In genomic region chr20:36097331-36097730, GRCh38 we compare ENCODE assay signal across 11 cellular contexts. TPM values are rescaled to one million over a fixed set of nuclear protein-coding genes. Genes with fewer than 3 reads are reported as not detected.
DNase-seq lines count a peak whose midpoint lies in the region; ATAC-seq, FAIRE-seq and TF ChIP-seq lines count a peak whose summit lies in the region.
"Had no signal": no experiment of that assay in that cellular context is flagged by ENCODE, and none has a peak within 500 bp of the region (broad histone marks: within the 10 kb centered on the region; RNA-seq: fewer than 3 reads in every experiment).

No MANE protein-coding gene starts in this region.

- H3K27me3 ChIP-seq in left ventricle myocardium inferior (ENCODE audit: low read depth) (peaks cover 10% of the 10 kb centered on the region), right atrium auricular region (no peaks in the 10 kb centered on the region), mesendoderm (ENCODE audit: insufficient read depth, low read length, poor library complexity) (no peaks in the 10 kb centered on the region)

- no peak for TF ChIP-seq CTCF in left ventricle myocardium inferior (IDR thresholded peaks at IDR 0.05; ENCODE audit: borderline replicate concordance)
- TF ChIP-seq CTCF in right atrium auricular region (IDR thresholded peaks at IDR 0.05), result no peak

- no peak for TF ChIP-seq POLR2A in H54 (IDR thresholded peaks at IDR 0.05; ENCODE audit: low read depth, low read length)

- no peak overlapping the region for H2BK5ac ChIP-seq in mesendoderm (ENCODE audit: low read length)

- no peak overlapping the region for H3K18ac ChIP-seq in mesendoderm (ENCODE audit: low read length)

- no peaks in the 10 kb centered on the region for H3K79me2 ChIP-seq in mesendoderm (ENCODE audit: control insufficient read depth, insufficient read depth, low read length)

- DNase-seq in left ventricle myocardium inferior (no peak), right atrium auricular region (ENCODE audit: low spot score) (no peak), caudate nucleus (lab: John Stamatoyannopoulos, UW) (no peak), mesendoderm (peak; percentile 29), H54 (ENCODE audit: insufficient read length, low spot score) (no peak)
- DNase-seq in activated naive CD4-positive, alpha-beta T cell treated with anti-CD3 and anti-CD28 coated beads, Interleukin-2, amount 50 U/mL, for 16 hours, result no peak
- DNase-seq: effector CD8-positive, alpha-beta T cell; NCI-H2107 had no signal

- ATAC-seq in HG02970 (IDR thresholded peaks at IDR 0.05; ENCODE audit: low FRiP score, unreplicated experiment) (no peak), HG03520 (IDR thresholded peaks at IDR 0.05; ENCODE audit: unreplicated experiment) (no peak)

- no peak overlapping the region for H2AK5ac ChIP-seq in mesendoderm (ENCODE audit: low read length)

- H3K4me1 ChIP-seq in left ventricle myocardium inferior (peaks cover 32% of the 10 kb centered on the region), right atrium auricular region (peaks cover 0 to 32% of the 10 kb centered on the region in 2 donors), mesendoderm (ENCODE audit: control insufficient read depth, low read depth, low read length) (peaks cover 21% of the 10 kb centered on the region)

- peak overlapping the region; percentile 48 for H3K27ac ChIP-seq in left ventricle myocardium inferior (replicated peaks)
- no peak overlapping the region for H3K27ac ChIP-seq in right atrium auricular region
- H3K27ac ChIP-seq in caudate nucleus (ENCODE audit: low read depth, low read length), result peak overlapping the region; percentile 46
- no peak overlapping the region for H3K27ac ChIP-seq in mesendoderm (ENCODE audit: low read depth, low read length)
- H3K27ac ChIP-seq: VCaP had no signal

- H2BK15ac ChIP-seq in mesendoderm (replicated peaks; ENCODE audit: low read depth), result no peak overlapping the region

- no peaks in the 10 kb centered on the region for H3K9me3 ChIP-seq in left ventricle myocardium inferior (replicated peaks)
- H3K9me3 ChIP-seq in right atrium auricular region, result no peaks in the 10 kb centered on the region

- no peak overlapping the region for H3K4me3 ChIP-seq in left ventricle myocardium inferior
- no peak overlapping the region for H3K4me3 ChIP-seq in right atrium auricular region
- no peak overlapping the region for H3K4me3 ChIP-seq in mesendoderm (ENCODE audit: low read length)

- H3K23ac ChIP-seq in mesendoderm (ENCODE audit: low read length), result no peak overlapping the region

- H3K79me1 ChIP-seq in mesendoderm (ENCODE audit: low read length), result no peaks in the 10 kb centered on the region

- FAIRE-seq in H54 (lab: Jason Lieb, UNC), result no peak

- no peak overlapping the region for H3K4me2 ChIP-seq in mesendoderm (ENCODE audit: low read length)

- H4K5ac ChIP-seq in mesendoderm (ENCODE audit: low read length), result no peak overlapping the region

- H3K4ac ChIP-seq in mesendoderm (ENCODE audit: low read depth, low read length), result no peak overlapping the region

- no peak overlapping the region for H3K56ac ChIP-seq in mesendoderm (ENCODE audit: low read length)

- no peak overlapping the region for H3K9ac ChIP-seq in mesendoderm (ENCODE audit: low read length)

- no peak overlapping the region for H2BK120ac ChIP-seq in mesendoderm (ENCODE audit: low read depth, low read length)

- H4K8ac ChIP-seq in mesendoderm (ENCODE audit: low read depth, low read length), result no peak overlapping the region

- H3K36me3 ChIP-seq in left ventricle myocardium inferior (no peaks in the 10 kb centered on the region), right atrium auricular region (no peaks in the 10 kb centered on the region), mesendoderm (ENCODE audit: control insufficient read depth, insufficient read depth, low read length) (no peaks in the 10 kb centered on the region)

- intact Hi-C loops in left ventricle myocardium inferior (cut with micrococcal nuclease), result no loop called here

- no CpG with 5 or more reads among the region's 2 CpGs for WGBS in mesendoderm (ENCODE audit: extremely low coverage, insufficient coverage, low lambda C conversion rate)

RNA-seq across cellular contexts. Expression of gene EPB41L1, which starts 57.2 kb away (rescaled TPM):
- 14.6 TPM for total RNA-seq in left ventricle myocardium inferior
- total RNA-seq in right atrium auricular region, result 10 to 100 TPM; 17.5 to 18.1 TPM
- 18.5 TPM for polyA plus RNA-seq in mesendoderm (2013, experiment 1 of 2)
- polyA plus RNA-seq in mesendoderm (2013, experiment 2 of 2), result 19.8 TPM

Comparison
In these comparisons a context has a peak if more than half of its experiments do, and no peak if none do; other contexts are left out.
1. H3K27ac ChIP-seq: peak in left ventricle myocardium inferior (single experiment) and caudate nucleus (single experiment); none in right atrium auricular region (0 of 2) and mesendoderm (single experiment).